ENCODE assay signal across 9 cellular contexts in the genomic region with DNA sequence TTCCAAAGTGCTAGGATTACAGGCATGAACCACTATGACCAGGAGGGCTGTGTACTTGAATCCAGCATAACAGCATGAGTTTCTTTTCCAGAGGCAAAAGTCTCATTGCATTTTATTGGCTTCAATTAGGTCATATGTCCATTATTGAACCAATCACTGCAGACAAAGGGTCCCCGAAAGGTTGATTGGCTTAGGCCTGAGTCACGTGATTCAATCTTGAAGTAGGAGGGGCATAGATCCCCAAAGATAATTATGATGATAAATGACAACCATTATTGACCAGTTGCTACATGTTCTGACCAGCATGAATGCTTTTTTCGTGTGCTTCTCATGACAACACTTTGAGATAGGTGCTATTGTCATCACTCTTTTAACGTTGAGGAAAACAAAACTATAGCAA. TPM values are rescaled to one million over a fixed set of nuclear protein-coding genes. Genes with fewer than 3 reads are reported as not detected.
"Had no signal": no experiment of that assay in that cellular context is flagged by ENCODE, and none has a peak within 500 bp of the region (broad histone marks: within the 10 kb centered on the region; RNA-seq: fewer than 3 reads in every experiment).

No MANE protein-coding gene starts in this region.

- H3K4me2 ChIP-seq: GM23338, KMS-11 had no signal

- H3K4me3 ChIP-seq: GM23338 had no signal

- H3K9ac ChIP-seq: KMS-11 had no signal

- H3K9me3 Mint-ChIP-seq: H9 had no signal

- DNase-seq: H9, HCEC 1CT, IMR-90 had no signal

- H3K4me1 Mint-ChIP-seq: GM23338, H9 had no signal

- FAIRE-seq: H1, H54 had no signal

- H3K27ac ChIP-seq: HL-60, KMS-11 had no signal

- ATAC-seq: GM23338 had no signal

- H3K27ac Mint-ChIP-seq: GM23338 had no signal

- H3K4me3 Mint-ChIP-seq: GM23338, H9 had no signal

RNA-seq across cellular contexts. Expression of a gene that starts 25.3 kb away (rescaled TPM):
- total RNA-seq: GM23338, H1, H9, HT1080, IMR-90 had no signal
- polyA plus RNA-seq: GM23338, IMR-90 had no signal
